In genomic region chr17:7279453-7279852, GRCh38 we compare ENCODE assay signal across 20 cellular contexts. TPM values are rescaled to one million over a fixed set of nuclear protein-coding genes. Genes with fewer than 3 reads are reported as not detected.
DNase-seq lines count a peak whose midpoint lies in the region; ATAC-seq and TF ChIP-seq lines count a peak whose summit lies in the region.
"Had no signal": no experiment of that assay in that cellular context is flagged by ENCODE, and none has a peak within 500 bp of the region (broad histone marks: within the 10 kb centered on the region; RNA-seq: fewer than 3 reads in every experiment).

No MANE protein-coding gene starts in this region.

- H3K27me3 Mint-ChIP-seq in activated CD8-positive, alpha-beta memory T cell treated with anti-CD3 and anti-CD28 coated beads, Interleukin-2, amount 10 ng/mL, durations not matched to agents 7 days and 5 days, result peaks cover 22% of the 10 kb centered on the region

- TF ChIP-seq CTCF in RWPE1 (conservative IDR thresholded peaks at IDR 0.05; ENCODE audit: low read depth) (no peak), mucosa of descending colon (IDR thresholded peaks at IDR 0.05) (no peak)

- no peaks in the 10 kb centered on the region for H3K36me3 ChIP-seq in mucosa of descending colon (ENCODE audit: low read depth)
- H3K36me3 ChIP-seq: BLaER1, SJSA1 had no signal

- CTCF ChIA-PET in RWPE1 (lab: Yijun Ruan, JAX), result interaction anchor here (0.6 to 4.4 kb wide), 4 partner anchors 11 to 45 kb away, joined by 3 to 48 read pairs (median 4); partner anchors contain the start of gene DVL2
- CTCF ChIA-PET in activated CD8-positive, alpha-beta memory T cell treated with anti-CD3 and anti-CD28 coated beads, Interleukin-2, amount 10 ng/mL, durations not matched to agents 7 days and 5 days (lab: Charles Lee), result interaction anchor here (0.7 to 11.4 kb wide), 5 partner anchors 13 to 240 kb away, joined by 3 to 112 read pairs (median 4); no protein-coding TSS in a partner anchor

- intact Hi-C loops in mucosa of descending colon (cut with DNase I, micrococcal nuclease), result loop anchor here in 1 of 2 donors (10.0 kb wide), 1 partner anchor 65 kb away; no protein-coding TSS in a partner anchor

- no peak for DNase-seq in RWPE1 (ENCODE audit: low spot score)
- peak in 1 of 3 donors; percentile 65 for DNase-seq in mucosa of descending colon
- no peak for DNase-seq in caudate nucleus (lab: John Stamatoyannopoulos, UW)
- no peak for DNase-seq in activated CD8-positive, alpha-beta memory T cell treated with anti-CD3 and anti-CD28 coated beads, Interleukin-2, amount 10 ng/mL, durations not matched to agents 7 days and 5 days
- DNase-seq: CD4-positive, alpha-beta memory T cell; GDM1; IMR-90; NCI-H1105; NCI-H146; NCI-H2029; NCI-H345; NCI-H524 treated with DMSO at 0.1 percent for 48 hours had no signal

- peak overlapping the region; percentile 81 for H3K27ac ChIP-seq in RWPE1
- H3K27ac ChIP-seq in caudate nucleus (ENCODE audit: low read depth, low read length), result no peak overlapping the region
- H3K27ac ChIP-seq: BLaER1, KMS-11, SJSA1 had no signal

- H3K36me3 Mint-ChIP-seq in activated CD8-positive, alpha-beta memory T cell treated with anti-CD3 and anti-CD28 coated beads, Interleukin-2, amount 10 ng/mL, durations not matched to agents 7 days and 5 days, result no peaks in the 10 kb centered on the region
- H3K36me3 Mint-ChIP-seq: CD4-positive, alpha-beta memory T cell had no signal

- ATAC-seq in mucosa of descending colon, result peak; percentile 41
- no peak for ATAC-seq in activated CD8-positive, alpha-beta memory T cell treated with anti-CD3 and anti-CD28 coated beads, Interleukin-2, amount 10 ng/mL, durations not matched to agents 7 days and 5 days
- ATAC-seq in HG02938 (IDR thresholded peaks at IDR 0.05; ENCODE audit: unreplicated experiment), result no peak
- ATAC-seq: Panc1, Right ventricle myocardium inferior had no signal

- H3K4me1 Mint-ChIP-seq in activated CD8-positive, alpha-beta memory T cell treated with anti-CD3 and anti-CD28 coated beads, Interleukin-2, amount 10 ng/mL, durations not matched to agents 7 days and 5 days, result peaks cover 17% of the 10 kb centered on the region

- H3K4me1 ChIP-seq in mucosa of descending colon (ENCODE audit: low read depth), result peaks cover 27% of the 10 kb centered on the region

- POLR2A ChIA-PET in RWPE1 (lab: Yijun Ruan, JAX; ENCODE audit: low non-redundant PET), result no interaction called here

- no peak overlapping the region for H3K4me3 Mint-ChIP-seq in activated CD8-positive, alpha-beta memory T cell treated with anti-CD3 and anti-CD28 coated beads, Interleukin-2, amount 10 ng/mL, durations not matched to agents 7 days and 5 days

- H3K9me3 Mint-ChIP-seq in activated CD8-positive, alpha-beta memory T cell treated with anti-CD3 and anti-CD28 coated beads, Interleukin-2, amount 10 ng/mL, durations not matched to agents 7 days and 5 days (ENCODE audit: low read depth), result no peaks in the 10 kb centered on the region
- H3K9me3 Mint-ChIP-seq: CD4-positive, alpha-beta memory T cell had no signal

- no peak overlapping the region for H3K27ac Mint-ChIP-seq in activated CD8-positive, alpha-beta memory T cell treated with anti-CD3 and anti-CD28 coated beads, Interleukin-2, amount 10 ng/mL, durations not matched to agents 7 days and 5 days

- no peak overlapping the region for H3K4me3 ChIP-seq in mucosa of descending colon
- H3K4me3 ChIP-seq: BLaER1, SJSA1 had no signal

- H3K9me3 ChIP-seq in mucosa of descending colon, result no peaks in the 10 kb centered on the region
- H3K9me3 ChIP-seq: BLaER1, SJSA1 had no signal

RNA-seq across cellular contexts. Expression of gene SLC2A4, which starts 2.1 kb away (rescaled TPM):
- 10 to 100 TPM in 1 of 3 donors, 1 to 10 TPM in 2; 5.3 to 78.2 (median 6.1) TPM for total RNA-seq in mucosa of descending colon
- total RNA-seq in activated CD8-positive, alpha-beta memory T cell treated with anti-CD3 and anti-CD28 coated beads, Interleukin-2, amount 10 ng/mL, durations not matched to agents 7 days and 5 days, result not detected
- total RNA-seq: CD4-positive, alpha-beta memory T cell; IMR-90 had no signal

RNA-seq across cellular contexts. Expression of gene YBX2, which starts 15.0 kb away (rescaled TPM):
- total RNA-seq in mucosa of descending colon, result 10 to 100 TPM; 17.9 to 71.4 (median 37.8) TPM
- total RNA-seq in activated CD8-positive, alpha-beta memory T cell treated with anti-CD3 and anti-CD28 coated beads, Interleukin-2, amount 10 ng/mL, durations not matched to agents 7 days and 5 days, result 1 to 10 TPM in 1 of 2 experiments, under 1 TPM in 1; 0.35 to 1.4 TPM
- total RNA-seq: H4, IMR-90, SJSA1 had no signal

RNA-seq across cellular contexts. Expression of gene CLDN7, which starts 17.2 kb away (rescaled TPM):
- total RNA-seq in mucosa of descending colon, result 1,000 to 10,000 TPM in 1 of 3 donors, 100 to 1,000 TPM in 2; 586 to 1,244 (median 934) TPM
- total RNA-seq in activated CD8-positive, alpha-beta memory T cell treated with anti-CD3 and anti-CD28 coated beads, Interleukin-2, amount 10 ng/mL, durations not matched to agents 7 days and 5 days, result 1 to 10 TPM in 1 of 2 experiments, under 1 TPM in 1; 0.66 to 1.9 TPM
- total RNA-seq: Daoy, H4, SJSA1 had no signal

RNA-seq across cellular contexts. Expression of gene ELP5, which starts 27.4 kb away (rescaled TPM):
- total RNA-seq in mucosa of descending colon, result 10 to 100 TPM; 34.9 to 45.6 (median 42.2) TPM
- total RNA-seq in activated CD8-positive, alpha-beta memory T cell treated with anti-CD3 and anti-CD28 coated beads, Interleukin-2, amount 10 ng/mL, durations not matched to agents 7 days and 5 days, result 10 to 100 TPM; 56.5 to 70.4 TPM

RNA-seq across cellular contexts. Expression of gene CTDNEP1, which starts 27.9 kb away (rescaled TPM):
- 100 to 1,000 TPM; 117 to 123 (median 117) TPM for total RNA-seq in mucosa of descending colon
- total RNA-seq in activated CD8-positive, alpha-beta memory T cell treated with anti-CD3 and anti-CD28 coated beads, Interleukin-2, amount 10 ng/mL, durations not matched to agents 7 days and 5 days, result 100 to 1,000 TPM; 162 to 192 TPM

Comparison
In these comparisons a context has a peak if more than half of its experiments do, and no peak if none do; other contexts are left out.
1. RNA of gene SLC2A4, which starts 2.1 kb away (total RNA-seq): 5.3 to 78.2 TPM in mucosa of descending colon; not detected in activated CD8-positive, alpha-beta memory T cell treated with anti-CD3 and anti-CD28 coated beads, Interleukin-2, amount 10 ng/mL, durations not matched to agents 7 days and 5 days; every median in the first group is over 4 times any median in the second.
2. RNA of gene YBX2, which starts 15.0 kb away (total RNA-seq): 17.9 to 71.4 TPM in mucosa of descending colon; 0.35 to 1.4 TPM in activated CD8-positive, alpha-beta memory T cell treated with anti-CD3 and anti-CD28 coated beads, Interleukin-2, amount 10 ng/mL, durations not matched to agents 7 days and 5 days; every median in the first group is over 4 times any median in the second.
3. RNA of gene CLDN7, which starts 17.2 kb away (total RNA-seq): 586 to 1,244 TPM in mucosa of descending colon; 0.66 to 1.9 TPM in activated CD8-positive, alpha-beta memory T cell treated with anti-CD3 and anti-CD28 coated beads, Interleukin-2, amount 10 ng/mL, durations not matched to agents 7 days and 5 days; every median in the first group is over 100 times any median in the second.